Comparison of ENCODE assay signal across 15 cellular contexts in the genomic region with DNA sequence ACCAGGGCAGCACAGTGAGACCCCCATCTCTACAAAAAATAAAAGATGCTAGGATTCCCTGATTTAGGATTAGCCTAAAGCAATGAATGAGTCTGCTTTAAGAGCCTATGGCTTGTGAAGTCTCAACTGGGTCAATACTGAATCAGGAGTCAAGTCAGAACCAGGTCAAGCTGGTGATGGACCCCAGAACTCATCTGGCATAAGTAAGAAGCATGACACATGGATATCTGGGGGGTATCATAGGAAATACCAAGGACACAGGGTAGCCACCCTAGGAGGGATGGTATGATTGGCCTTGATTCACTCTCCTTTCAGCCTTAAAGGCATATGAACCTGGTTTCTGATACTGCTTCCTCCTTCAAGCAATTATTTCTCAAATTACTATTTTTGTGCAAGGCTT.
"Had no signal": no experiment of that assay in that cellular context is flagged by ENCODE, and none has a peak within 500 bp of the region (broad histone marks: within the 10 kb centered on the region; RNA-seq: fewer than 3 reads in every experiment).

No MANE protein-coding gene starts in this region.

- H3K27me3 ChIP-seq: breast epithelium, esophagus muscularis mucosa, right lobe of liver had no signal

- H3K9me3 Mint-ChIP-seq: naive B cell; stimulated activated naive B cell treated with anti-CD40 and anti-IgM and Interleukin-4, amounts not matched to agents 10 μg/mL and 1 μg/mL and 100 μg/mL, for 72 hours had no signal

- ATAC-seq: left cardiac atrium; lower lobe of right lung; psoas muscle; right lobe of liver; stimulated activated naive B cell treated with anti-CD40 and anti-IgM and Interleukin-4, amounts not matched to agents 10 μg/mL and 1 μg/mL and 100 μg/mL, for 72 hours had no signal

- H3K4me3 ChIP-seq: breast epithelium, esophagus muscularis mucosa, lower lobe of right lung, psoas muscle, right lobe of liver had no signal

- H3K4me3 Mint-ChIP-seq: naive B cell; stimulated activated naive B cell treated with anti-CD40 and anti-IgM and Interleukin-4, amounts not matched to agents 10 μg/mL and 1 μg/mL and 100 μg/mL, for 72 hours had no signal

- H3K36me3 ChIP-seq: breast epithelium, lower lobe of right lung, right lobe of liver had no signal

- DNase-seq: activated naive CD4-positive, alpha-beta T cell treated with Interleukin-2 at 50 U/mL for 16 hours; activated T-cell treated with anti-CD3 and anti-CD28 coated beads, Interleukin-2, amount 50 U/mL, for 1 hour; amniotic stem cell; left cardiac atrium; lower lobe of right lung; naive B cell; nucleus accumbens; psoas muscle; right lobe of liver; SHP77 treated with DMSO at 0.1 percent for 48 hours; stimulated activated naive B cell treated with anti-CD40 and anti-IgM and Interleukin-4, amounts not matched to agents 10 μg/mL and 1 μg/mL and 100 μg/mL, for 72 hours; T-helper 9 cell; trophoblast cell had no signal

- H3K27me3 Mint-ChIP-seq: naive B cell; stimulated activated naive B cell treated with anti-CD40 and anti-IgM and Interleukin-4, amounts not matched to agents 10 μg/mL and 1 μg/mL and 100 μg/mL, for 72 hours had no signal

- H3K9me3 ChIP-seq: breast epithelium, esophagus muscularis mucosa, lower lobe of right lung, psoas muscle, right lobe of liver had no signal

- H3K4me1 ChIP-seq: breast epithelium, lower lobe of right lung, psoas muscle had no signal

- H3K27ac Mint-ChIP-seq: naive B cell; stimulated activated naive B cell treated with anti-CD40 and anti-IgM and Interleukin-4, amounts not matched to agents 10 μg/mL and 1 μg/mL and 100 μg/mL, for 72 hours had no signal

- H3K27ac ChIP-seq: breast epithelium, esophagus muscularis mucosa, lower lobe of right lung, psoas muscle, right lobe of liver had no signal
